17 cellular contexts compared by ENCODE assay signal in the genomic region with DNA sequence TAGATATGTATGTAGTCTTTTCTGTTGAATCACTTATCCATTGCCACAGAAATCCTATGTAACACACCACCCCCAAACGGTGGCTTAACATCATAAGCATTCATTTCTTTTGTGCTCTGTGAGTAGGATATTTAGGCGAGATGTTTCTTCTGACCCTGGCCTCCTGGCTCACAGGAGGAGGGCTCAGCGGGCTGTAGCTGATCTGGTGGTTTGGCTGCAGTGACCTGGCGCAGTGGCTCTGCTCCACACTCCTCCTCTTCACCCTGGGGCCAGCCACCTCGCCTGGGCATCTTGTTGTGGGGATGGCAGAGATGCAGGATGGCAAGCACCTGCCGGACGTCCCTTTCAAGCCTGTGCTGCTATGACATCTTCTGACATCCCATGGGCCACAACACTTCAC.
"Had no signal": no experiment of that assay in that cellular context is flagged by ENCODE, and none has a peak within 500 bp of the region (broad histone marks: within the 10 kb centered on the region; RNA-seq: fewer than 3 reads in every experiment).

No MANE protein-coding gene starts in this region.

- H3K9me3 ChIP-seq: esophagus squamous epithelium, psoas muscle, right lobe of liver had no signal

- H3K27ac ChIP-seq: esophagus squamous epithelium, psoas muscle, right lobe of liver, spleen had no signal

- H3K4me3 ChIP-seq: esophagus squamous epithelium, psoas muscle, right lobe of liver, spleen had no signal

- H3K4me1 ChIP-seq: right lobe of liver, spleen had no signal

- H3K36me3 ChIP-seq: esophagus squamous epithelium, right lobe of liver, spleen had no signal

- ATAC-seq: activated T-cell treated with anti-CD3 and anti-CD28 coated beads, Interleukin-2, amount 50 U/mL, for 72 hours; left lobe of liver; natural killer cell treated with Interleukin-12 subunit alpha and Interleukin-12 subunit beta and Interleukin-15 and Interleukin-18, amount 100 ng/mL, for 72 hours; psoas muscle; stimulated activated naive B cell treated with anti-CD40 and anti-IgM and Interleukin-4, amounts not matched to agents 10 μg/mL and 1 μg/mL and 100 μg/mL, for 72 hours; T-helper 17 cell had no signal

- DNase-seq: activated CD4-positive, alpha-beta memory T cell treated with anti-CD3 and anti-CD28 coated beads, Interleukin-2, amount 10 ng/mL, durations not matched to agents 7 days and 5 days; activated CD4-positive, CD25-positive, alpha-beta regulatory T cell treated with anti-CD3 and anti-CD28 coated beads, Interleukin-2, amount 50 U/mL, for 72 hours; activated gamma-delta T cell treated with Interleukin-2 at 50 U/mL for 16 hours; activated naive CD8-positive, alpha-beta T cell treated with anti-CD3 and anti-CD28 coated beads for 36 hours; activated T-cell treated with anti-CD3 and anti-CD28 coated beads, Interleukin-2, amount 50 U/mL, for 72 hours; anterior cingulate cortex; esophagus squamous epithelium; foreskin fibroblast; head of caudate nucleus; psoas muscle; right lobe of liver; spleen; stimulated activated CD4-positive, alpha-beta T cell treated with anti-CD3 and anti-CD28 coated beads, Interleukin-1b, Interleukin-23, amount 100 ng/mL, for 48 hours; stimulated activated naive B cell treated with anti-CD40 and anti-IgM and Interleukin-4, amounts not matched to agents 10 μg/mL and 1 μg/mL and 100 μg/mL, for 72 hours; T-helper 17 cell had no signal

- H3K27me3 ChIP-seq: esophagus squamous epithelium, right lobe of liver, spleen had no signal
